25 cellular contexts compared by ENCODE assay signal in the genomic region with DNA sequence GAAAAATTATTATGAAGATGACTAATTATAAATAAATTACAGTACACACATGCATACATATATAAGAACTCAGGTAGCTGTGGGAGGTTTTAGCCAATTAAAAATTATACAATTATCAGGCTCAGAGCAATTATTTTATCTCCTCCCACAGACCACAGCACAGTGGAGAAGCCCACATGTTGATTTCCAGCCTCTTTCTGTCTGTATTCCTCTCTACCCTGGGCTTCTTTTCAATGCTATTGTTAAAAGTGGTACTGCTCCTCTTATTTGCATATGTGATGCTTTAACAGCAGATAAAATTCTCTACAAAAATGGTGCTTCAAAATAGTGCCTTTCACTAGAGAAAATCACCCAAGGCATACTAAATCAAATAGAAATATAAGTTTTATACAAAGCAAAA.
DNase-seq lines count a peak whose midpoint lies in the region; ATAC-seq, FAIRE-seq and TF ChIP-seq lines count a peak whose summit lies in the region.
"Had no signal": no experiment of that assay in that cellular context is flagged by ENCODE, and none has a peak within 500 bp of the region (broad histone marks: within the 10 kb centered on the region; RNA-seq: fewer than 3 reads in every experiment).

No MANE protein-coding gene starts in this region.

- H3K36me3 ChIP-seq in GM23338 (ENCODE audit: insufficient read depth) (no peaks in the 10 kb centered on the region), astrocyte (ENCODE audit: insufficient read depth, low read length) (no peaks in the 10 kb centered on the region), sigmoid colon (no peaks in the 10 kb centered on the region)
- H3K36me3 ChIP-seq: neural progenitor cell had no signal

- H3K79me2 ChIP-seq in GM23338 (replicated peaks; ENCODE audit: insufficient read depth) (no peaks in the 10 kb centered on the region), astrocyte (ENCODE audit: insufficient read depth, low read length) (no peaks in the 10 kb centered on the region)

- no peak overlapping the region for H3K27ac Mint-ChIP-seq in GM23338
- peak overlapping the region; percentile 62 for H3K27ac Mint-ChIP-seq in astrocyte (ENCODE audit: unreplicated experiment)
- H3K27ac Mint-ChIP-seq: activated CD8-positive, alpha-beta T cell treated with anti-CD3 and anti-CD28 coated beads for 36 hours; neural progenitor cell; stimulated activated memory B cell treated with anti-CD40 and anti-IgM and Interleukin-4, amounts not matched to agents 10 μg/mL and 1 μg/mL and 100 μg/mL, for 72 hours had no signal

- H3K4me3 Mint-ChIP-seq in GM23338 = no peak overlapping the region
- no peak overlapping the region for H3K4me3 Mint-ChIP-seq in astrocyte (ENCODE audit: unreplicated experiment)
- H3K4me3 Mint-ChIP-seq: activated CD8-positive, alpha-beta T cell treated with anti-CD3 and anti-CD28 coated beads for 36 hours; central memory CD8-positive, alpha-beta T cell; neural progenitor cell; stimulated activated memory B cell treated with anti-CD40 and anti-IgM and Interleukin-4, amounts not matched to agents 10 μg/mL and 1 μg/mL and 100 μg/mL, for 72 hours had no signal

- no peaks in the 10 kb centered on the region for H3F3A ChIP-seq in GM23338 (replicated peaks; ENCODE audit: low read depth)

- H3K4me3 ChIP-seq in GM23338 (no peak overlapping the region), astrocyte (ENCODE audit: insufficient read depth, low read depth, low read length) (no peak overlapping the region), sigmoid colon (no peak overlapping the region)
- H3K4me3 ChIP-seq: GM12878, neural progenitor cell, testis had no signal

- no peak for TF ChIP-seq POLR2A in sigmoid colon (IDR thresholded peaks at IDR 0.05)

- ATAC-seq in GM23338 (peak; percentile 80), HG03565 (IDR thresholded peaks at IDR 0.05; ENCODE audit: unreplicated experiment) (no peak)
- ATAC-seq: activated CD8-positive, alpha-beta T cell treated with anti-CD3 and anti-CD28 coated beads for 36 hours; GM12878; HCT116; stimulated activated memory B cell treated with anti-CD40 and anti-IgM and Interleukin-4, amounts not matched to agents 10 μg/mL and 1 μg/mL and 100 μg/mL, for 72 hours had no signal

- intact Hi-C loops in sigmoid colon (cut with DNase I) (loop anchor here (5.0 kb wide), 1 partner anchor 217 kb away; a partner anchor contains a TSS), posterior vena cava (cut with DNase I) (no loop called here)

- TF ChIP-seq EP300 in sigmoid colon (IDR thresholded peaks at IDR 0.05) = no peak

- H4K20me1 ChIP-seq in GM23338 (replicated peaks; ENCODE audit: insufficient read depth) (no peaks in the 10 kb centered on the region), astrocyte (ENCODE audit: insufficient read depth, low read length) (no peaks in the 10 kb centered on the region)

- H3K27me3 Mint-ChIP-seq in GM23338 (ENCODE audit: insufficient read depth, low read depth, poor library complexity) (peaks cover 2% of the 10 kb centered on the region), astrocyte (ENCODE audit: low read depth, unreplicated experiment) (no peaks in the 10 kb centered on the region)
- H3K27me3 Mint-ChIP-seq: activated CD8-positive, alpha-beta T cell treated with anti-CD3 and anti-CD28 coated beads for 36 hours; central memory CD8-positive, alpha-beta T cell; progenitor cell of endocrine pancreas; stimulated activated memory B cell treated with anti-CD40 and anti-IgM and Interleukin-4, amounts not matched to agents 10 μg/mL and 1 μg/mL and 100 μg/mL, for 72 hours had no signal

- FAIRE-seq in astrocyte (lab: Jason Lieb, UNC) = no peak
- FAIRE-seq: GM12878 had no signal

- no peaks in the 10 kb centered on the region for H3K27me3 ChIP-seq in GM23338 (ENCODE audit: insufficient read depth)
- no peaks in the 10 kb centered on the region for H3K27me3 ChIP-seq in astrocyte (ENCODE audit: insufficient read depth, low read length)
- H3K27me3 ChIP-seq in sigmoid colon = no peaks in the 10 kb centered on the region
- H3K27me3 ChIP-seq: neural progenitor cell, testis had no signal

- TF ChIP-seq CTCF in GM23338 (conservative IDR thresholded peaks at IDR 0.05; ENCODE audit: low read depth in 2 of 2) = no peak
- TF ChIP-seq CTCF in astrocyte (IDR thresholded peaks at IDR 0.05; ENCODE audit: insufficient read depth, low read depth, low read length) = no peak
- TF ChIP-seq CTCF in sigmoid colon (IDR thresholded peaks at IDR 0.05) = no peak

- H3K4me2 ChIP-seq in GM23338 (0 out of 2 replicates have a peak overlapping the region, but pooled peaks have one; percentile 34), astrocyte (ENCODE audit: low read length) (no peak overlapping the region)

- DNase-seq in DMS53 (lab: John Stamatoyannopoulos, UW) (peak; percentile 11), DMS53 treated with DMSO at 0.1 percent for 48 hours (lab: John Stamatoyannopoulos, UW; ENCODE audit: unreplicated experiment) (no peak), GM23338 (ENCODE audit: low spot score) (peak; percentile 37), astrocyte (ENCODE audit: low read depth) (no peak), sigmoid colon (no peak), RKO (ENCODE audit: low spot score) (no peak), posterior vena cava (ENCODE audit: low spot score) (no peak)
- DNase-seq: 8988T; activated CD8-positive, alpha-beta T cell treated with anti-CD3 and anti-CD28 coated beads for 36 hours; activated naive CD4-positive, alpha-beta T cell; amniotic stem cell; DND-41; KG1; NCI-H1694; NCI-H446 treated with DMSO at 0.1 percent for 48 hours; stimulated activated CD4-positive, alpha-beta T cell treated with anti-CD3 and anti-CD28 coated beads, Interleukin-2, amount 100 ng/mL, for 24 hours; testis had no signal

- H3K36me3 Mint-ChIP-seq in GM23338 (ENCODE audit: low read depth) (no peaks in the 10 kb centered on the region), astrocyte (ENCODE audit: low read depth, unreplicated experiment) (no peaks in the 10 kb centered on the region)
- H3K36me3 Mint-ChIP-seq: neural progenitor cell; stimulated activated memory B cell treated with anti-CD40 and anti-IgM and Interleukin-4, amounts not matched to agents 10 μg/mL and 1 μg/mL and 100 μg/mL, for 72 hours had no signal

- peaks cover 32% of the 10 kb centered on the region for H3K4me1 ChIP-seq in GM23338 (ENCODE audit: insufficient read depth)
- H3K4me1 ChIP-seq in astrocyte (ENCODE audit: insufficient read depth, low read length) = peaks cover 39% of the 10 kb centered on the region
- peaks cover 0 to 46% (median 30%) of the 10 kb centered on the region in 4 donors for H3K4me1 ChIP-seq in sigmoid colon
- H3K4me1 ChIP-seq: testis had no signal

- H3K9me2 ChIP-seq in GM23338 (ENCODE audit: insufficient read depth) = no peaks in the 10 kb centered on the region

- H3K27ac ChIP-seq in GM23338 (ENCODE audit: low read depth) (no peak overlapping the region), astrocyte (ENCODE audit: low read depth, low read length) (peak overlapping the region; percentile 98), sigmoid colon (peak overlapping the region in 3 of 4 donors; percentile 57 to 74 (median 71))
- H3K27ac ChIP-seq: neural progenitor cell, RWPE1 had no signal

- H3K9me3 Mint-ChIP-seq in GM23338 (no peaks in the 10 kb centered on the region; the same call in 2 of the 3 replicates), astrocyte (ENCODE audit: unreplicated experiment) (no peaks in the 10 kb centered on the region)
- H3K9me3 Mint-ChIP-seq: activated CD8-positive, alpha-beta T cell treated with anti-CD3 and anti-CD28 coated beads for 36 hours; central memory CD8-positive, alpha-beta T cell; neural progenitor cell; stimulated activated memory B cell treated with anti-CD40 and anti-IgM and Interleukin-4, amounts not matched to agents 10 μg/mL and 1 μg/mL and 100 μg/mL, for 72 hours had no signal

- H2AFZ ChIP-seq in GM23338 (no peak overlapping the region), astrocyte (ENCODE audit: low read depth, low read length) (no peak overlapping the region)
- H2AFZ ChIP-seq: neural progenitor cell had no signal

- H3K9ac ChIP-seq in astrocyte (ENCODE audit: low read length) = no peak overlapping the region
- H3K9ac ChIP-seq: neural progenitor cell had no signal

- H3K4me1 Mint-ChIP-seq in GM23338 (peaks cover 47% of the 10 kb centered on the region), astrocyte (ENCODE audit: low read depth, unreplicated experiment) (peaks cover 15% of the 10 kb centered on the region)
- H3K4me1 Mint-ChIP-seq: central memory CD8-positive, alpha-beta T cell; stimulated activated memory B cell treated with anti-CD40 and anti-IgM and Interleukin-4, amounts not matched to agents 10 μg/mL and 1 μg/mL and 100 μg/mL, for 72 hours had no signal

- no peaks in the 10 kb centered on the region for H3K9me3 ChIP-seq in astrocyte (ENCODE audit: insufficient read depth, low read depth, low read length)
- no peaks in the 10 kb centered on the region for H3K9me3 ChIP-seq in sigmoid colon
- H3K9me3 ChIP-seq: testis had no signal

TF ChIP-seq in GM23338, 12 proteins besides CTCF, POLR2A, EP300 and RAD21 (continues in another document):
- TF ChIP-seq EZH2 (IDR thresholded peaks at IDR 0.05; ENCODE audit: low read depth, unreplicated experiment) = no peak

Comparison
In these comparisons a context has a peak if more than half of its experiments do, and no peak if none do; other contexts are left out.
1. DNase-seq: peak in DMS53 (single experiment) and GM23338 (single experiment); none in DMS53 treated with DMSO at 0.1 percent for 48 hours (single experiment), astrocyte (single experiment), sigmoid colon (single experiment), RKO (single experiment) and posterior vena cava (single experiment).